Comparison of ENCODE assay signal across 7 cellular contexts in genomic region chrX:154136627-154137161, GRCh38. TPM values are rescaled to one million over a fixed set of nuclear protein-coding genes. Genes with fewer than 3 reads are reported as not detected.
A peak's percentile ranks its signal among the peaks of the same experiment; 100 is the strongest.
DNase-seq lines count a peak whose midpoint lies in the region; ATAC-seq, FAIRE-seq and TF ChIP-seq lines count a peak whose summit lies in the region.

No MANE protein-coding gene starts in this region.

- no peaks in the 10 kb centered on the region for H3K36me3 ChIP-seq in HepG2 (replicated peaks in 1 of 2; ENCODE audit: control insufficient read depth in 1 of 2, insufficient read depth in 2 of 2, low read length in 2 of 2)

- DNase-seq in NB4 (ENCODE audit: low read depth), result peak; percentile 77
- DNase-seq in activated B cell treated with CpG ODN at 0.5 μM for 24 hours, result peak; percentile 71
- DNase-seq in central memory CD4-positive, alpha-beta T cell, result peak; percentile 61
- peak; percentile 45 for DNase-seq in HepG2 (ENCODE audit: low spot score)
- peak; percentile 68 for DNase-seq in stimulated activated CD4-positive, alpha-beta T cell treated with anti-CD3 and anti-CD28 coated beads, Interleukin-4, amount 100 ng/mL, for 1 hour
- no peak for DNase-seq in T1000 (lab: John Stamatoyannopoulos, UW)

- ATAC-seq in activated B cell treated with CpG ODN at 0.5 μM for 24 hours (ENCODE audit: low read depth), result peak; percentile 90
- peak; percentile 91 for ATAC-seq in HepG2

- intact Hi-C loops in activated B cell treated with CpG ODN at 0.5 μM for 24 hours (cut with micrococcal nuclease) (loop anchor here (1.0 kb wide), 1 partner anchor 172 kb away; no protein-coding TSS in a partner anchor), HepG2 (cut with micrococcal nuclease; ENCODE audit: unreplicated experiment) (no loop called here)

- H3K9me3 ChIP-seq in HepG2 (ENCODE audit: low read length), result no peaks in the 10 kb centered on the region

- peaks cover 14% of the 10 kb centered on the region for H3K4me1 Mint-ChIP-seq in activated B cell treated with CpG ODN at 0.5 μM for 24 hours

- peak overlapping the region; percentile 60 for H3K4me2 ChIP-seq in HepG2 (ENCODE audit: low read depth, low read length)

- POLR2A ChIA-PET in activated B cell treated with CpG ODN at 0.5 μM for 24 hours (lab: Charles Lee), result interaction anchor here (0.6 kb wide), 1 partner anchor 234 kb away, joined by 3 read pairs; no protein-coding TSS in a partner anchor
- POLR2A ChIA-PET in HepG2 (lab: Yijun Ruan, JAX), result no interaction called here

- no peaks in the 10 kb centered on the region for H3K79me2 ChIP-seq in HepG2 (ENCODE audit: insufficient read depth, low read length)

- TF ChIP-seq EP300 in HepG2 (IDR thresholded peaks at IDR 0.05; ENCODE audit: low read depth in 2 of 2, low read length in 2 of 2), result no peak
- no peak for TF ChIP-seq EP300 in HepG2 (CRISPR knock-in tag; IDR thresholded peaks at IDR 0.05; ENCODE audit: borderline replicate concordance)

- peaks cover 33% of the 10 kb centered on the region for H3K4me1 ChIP-seq in HepG2 (ENCODE audit: insufficient read depth, low read length)

- TF ChIP-seq POLR2A in NB4 (IDR thresholded peaks at IDR 0.05; ENCODE audit: extremely low read depth, insufficient read length) (no peak), HepG2 (IDR thresholded peaks at IDR 0.05; ENCODE audit: insufficient read depth in 1 of 2, low read depth in 2 of 2, low read length in 2 of 2) (no peak)

- H3K9ac ChIP-seq in HepG2 (ENCODE audit: insufficient read depth, low read depth, low read length), result 0 out of 2 replicates have a peak overlapping the region, but pooled peaks have one; percentile 8

- in situ Hi-C loops in HepG2 (cut with HindIII; ENCODE audit: extremely low pct_ligation_motif_present, low pct_unique_long_range_greater_than_20kb), result no loop called here

- BruUV-seq in HepG2 (replicated peaks; lab: Mats Ljungman, UMichigan), result no TSS peak

- H3K4me3 ChIP-seq in NB4 (ENCODE audit: low read depth, low read length) (no peak overlapping the region), HepG2 (replicated peaks in 1 of 3; ENCODE audit: insufficient read depth in 1 of 3, low read depth in 2 of 3, low read length in 3 of 3) (peak overlapping the region in 1 of 3 experiments; percentile 15; a peak in 1 of 6 replicates)

- no peaks in the 10 kb centered on the region for H4K20me1 ChIP-seq in HepG2 (ENCODE audit: insufficient read depth, low read length)

- H3K36me3 Mint-ChIP-seq in activated B cell treated with CpG ODN at 0.5 μM for 24 hours (ENCODE audit: low read depth), result no peaks in the 10 kb centered on the region

- WGBS in HepG2 (ENCODE audit: low lambda C conversion rate), result 40% methylated on average over 1 of the region's 44 CpGs

- H3K27me3 Mint-ChIP-seq in activated B cell treated with CpG ODN at 0.5 μM for 24 hours, result no peaks in the 10 kb centered on the region

- H3K4me3 Mint-ChIP-seq in activated B cell treated with CpG ODN at 0.5 μM for 24 hours, result peak overlapping the region; percentile 81

- H3K9me3 Mint-ChIP-seq in activated B cell treated with CpG ODN at 0.5 μM for 24 hours, result no peaks in the 10 kb centered on the region

- peak; percentile 80 for TF ChIP-seq RAD21 in HepG2 (CRISPR knock-in tag; IDR thresholded peaks at IDR 0.05)

- FAIRE-seq in HepG2 (lab: Jason Lieb, UNC), result no peak

- no peak overlapping the region for H3K27ac ChIP-seq in HepG2 (ENCODE audit: extremely low read length, insufficient read depth, low read length)

- TF ChIP-seq CTCF in GM12872 (IDR thresholded peaks at IDR 0.05; ENCODE audit: insufficient read depth, low read depth, low read length), result peak; percentile 70
- peak; percentile 51 for TF ChIP-seq CTCF in NB4 (IDR thresholded peaks at IDR 0.05; ENCODE audit: low read depth, low read length)
- TF ChIP-seq CTCF in activated B cell treated with CpG ODN at 0.5 μM for 24 hours (IDR thresholded peaks at IDR 0.05), result no peak
- peak; percentile 76 for TF ChIP-seq CTCF in HepG2 (CRISPR knock-in tag; IDR thresholded peaks at IDR 0.05)

- H2AFZ ChIP-seq in HepG2 (ENCODE audit: low read length), result no peak overlapping the region

- peak overlapping the region; percentile 83 for H3K27ac Mint-ChIP-seq in activated B cell treated with CpG ODN at 0.5 μM for 24 hours

- CTCF ChIA-PET in activated B cell treated with CpG ODN at 0.5 μM for 24 hours (lab: Charles Lee), result interaction anchor here (0.7 to 2.7 kb wide), 5 partner anchors 41 to 181 kb away, joined by 3 to 22 read pairs (median 4); no protein-coding TSS in a partner anchor
- CTCF ChIA-PET in HepG2 (lab: Yijun Ruan, JAX; ENCODE audit: low intra/inter-chr PET ratio, low total read pairs), result interaction anchor here (1.0 to 1.1 kb wide), 2 partner anchors 172 to 398 kb away, joined by 3 to 7 read pairs; no protein-coding TSS in a partner anchor

- H3K27me3 ChIP-seq in HepG2 (ENCODE audit: control insufficient read depth in 1 of 2, insufficient read depth in 2 of 2, low read length in 2 of 2), result no peaks in the 10 kb centered on the region; a peak in 1 of 5 replicates

RNA-seq across cellular contexts. Expression of gene OPN1LW, which starts 7.3 kb away (rescaled TPM):
- not detected in 2 replicates for total RNA-seq in activated B cell treated with CpG ODN at 0.5 μM for 24 hours
- total RNA-seq in HepG2 (2016; rRNA removed; fragmentation: Illumina TruSeq; extraction: Trizol), result not detected in 2 replicates
- not detected in 2 replicates for total RNA-seq in HepG2 (2016; cell fraction: cytosol; rRNA removed; fragmentation: Illumina TruSeq; extraction: Trizol; ENCODE audit: low read depth)
- total RNA-seq in HepG2 (2016; cell fraction: insoluble cytoplasmic fraction; rRNA removed; fragmentation: Illumina TruSeq; extraction: Trizol), result not detected in 2 replicates
- not detected in 2 replicates for total RNA-seq in HepG2 (2016; cell fraction: membrane; rRNA removed; fragmentation: Illumina TruSeq; extraction: Trizol)
- total RNA-seq in HepG2 (2016; cell fraction: nucleus; rRNA removed; fragmentation: Illumina TruSeq; extraction: Trizol), result not detected in 2 replicates
- polyA plus RNA-seq in HepG2 (2011; rRNA removed), result not detected in 2 replicates
- not detected in 2 replicates for polyA plus RNA-seq in HepG2 (2011; cell fraction: cytosol; rRNA removed)
- polyA plus RNA-seq in HepG2 (2011; cell fraction: nucleus; rRNA removed), result not detected in 2 replicates
- polyA plus RNA-seq in HepG2 (2012), result not detected in 2 replicates
- polyA plus RNA-seq in HepG2 (2016; cell fraction: cytosol; fragmentation: Illumina TruSeq; extraction: Trizol; ENCODE audit: low read depth), result not detected in 2 replicates
- polyA plus RNA-seq in HepG2 (2016; cell fraction: insoluble cytoplasmic fraction; fragmentation: Illumina TruSeq; extraction: Trizol; ENCODE audit: low read depth), result not detected in 2 replicates
- polyA plus RNA-seq in HepG2 (2016; cell fraction: membrane; fragmentation: Illumina TruSeq; extraction: Trizol; ENCODE audit: low read depth), result not detected in 2 replicates
- polyA plus RNA-seq in HepG2 (2016; cell fraction: nucleus; fragmentation: Illumina TruSeq; extraction: Trizol; ENCODE audit: insufficient read depth, low read depth), result not detected in 2 replicates
- not detected in 2 replicates for polyA minus RNA-seq in HepG2 (2011; rRNA and poly(A)+ RNA removed; ENCODE audit: low replicate concordance)
- polyA minus RNA-seq in HepG2 (2011; cell fraction: cytosol; rRNA and poly(A)+ RNA removed), result not detected in 2 replicates
- polyA minus RNA-seq in HepG2 (2011; cell fraction: nucleus; rRNA and poly(A)+ RNA removed), result not detected in 2 replicates

RNA-seq across cellular contexts. Expression of gene MECP2, which starts 39.2 kb away (rescaled TPM):
- total RNA-seq in activated B cell treated with CpG ODN at 0.5 μM for 24 hours (56.8 and 69.0 TPM in 2 replicates), HepG2 (2016; rRNA removed; fragmentation: Illumina TruSeq; extraction: Trizol) (16.4 and 18.1 TPM in 2 replicates)
- 12.6 and 12.7 TPM in 2 replicates for total RNA-seq in HepG2 (2016; cell fraction: cytosol; rRNA removed; fragmentation: Illumina TruSeq; extraction: Trizol; ENCODE audit: low read depth)
- 15.3 and 17.0 TPM in 2 replicates for total RNA-seq in HepG2 (2016; cell fraction: insoluble cytoplasmic fraction; rRNA removed; fragmentation: Illumina TruSeq; extraction: Trizol)
- total RNA-seq in HepG2 (2016; cell fraction: membrane; rRNA removed; fragmentation: Illumina TruSeq; extraction: Trizol), result 27.1 and 27.7 TPM in 2 replicates
- total RNA-seq in HepG2 (2016; cell fraction: nucleus; rRNA removed; fragmentation: Illumina TruSeq; extraction: Trizol), result 18.4 and 26.4 TPM in 2 replicates
- polyA plus RNA-seq in HepG2 (2011; rRNA removed), result 7.9 and 8.0 TPM in 2 replicates
- 4.6 and 4.7 TPM in 2 replicates for polyA plus RNA-seq in HepG2 (2011; cell fraction: cytosol; rRNA removed)
- 19.4 and 22.3 TPM in 2 replicates for polyA plus RNA-seq in HepG2 (2011; cell fraction: nucleus; rRNA removed)
- 8.3 and 9.6 TPM in 2 replicates for polyA plus RNA-seq in HepG2 (2012)
- polyA plus RNA-seq in HepG2 (2016; cell fraction: cytosol; fragmentation: Illumina TruSeq; extraction: Trizol; ENCODE audit: low read depth), result 15.2 and 15.6 TPM in 2 replicates
- 11.9 and 15.9 TPM in 2 replicates for polyA plus RNA-seq in HepG2 (2016; cell fraction: insoluble cytoplasmic fraction; fragmentation: Illumina TruSeq; extraction: Trizol; ENCODE audit: low read depth)
- polyA plus RNA-seq in HepG2 (2016; cell fraction: membrane; fragmentation: Illumina TruSeq; extraction: Trizol; ENCODE audit: low read depth), result 22.5 and 23.0 TPM in 2 replicates
- polyA plus RNA-seq in HepG2 (2016; cell fraction: nucleus; fragmentation: Illumina TruSeq; extraction: Trizol; ENCODE audit: insufficient read depth, low read depth), result 21.4 and 24.2 TPM in 2 replicates
- 17.0 and 27.8 TPM in 2 replicates for polyA minus RNA-seq in HepG2 (2011; rRNA and poly(A)+ RNA removed; ENCODE audit: low replicate concordance)
- 3.6 and 5.0 TPM in 2 replicates for polyA minus RNA-seq in HepG2 (2011; cell fraction: cytosol; rRNA and poly(A)+ RNA removed)
- polyA minus RNA-seq in HepG2 (2011; cell fraction: nucleus; rRNA and poly(A)+ RNA removed), result 33.7 and 39.8 TPM in 2 replicates

RNA-seq across cellular contexts. Expression of gene OPN1MW, which starts 45.7 kb away (rescaled TPM):
- total RNA-seq in activated B cell treated with CpG ODN at 0.5 μM for 24 hours, result not detected in 2 replicates
- total RNA-seq in HepG2 (2016; rRNA removed; fragmentation: Illumina TruSeq; extraction: Trizol), result not detected in 2 replicates
- total RNA-seq in HepG2 (2016; cell fraction: cytosol; rRNA removed; fragmentation: Illumina TruSeq; extraction: Trizol; ENCODE audit: low read depth), result not detected in 2 replicates
- total RNA-seq in HepG2 (2016; cell fraction: insoluble cytoplasmic fraction; rRNA removed; fragmentation: Illumina TruSeq; extraction: Trizol), result not detected in 2 replicates
- total RNA-seq in HepG2 (2016; cell fraction: membrane; rRNA removed; fragmentation: Illumina TruSeq; extraction: Trizol), result not detected in 2 replicates
- not detected in 2 replicates for total RNA-seq in HepG2 (2016; cell fraction: nucleus; rRNA removed; fragmentation: Illumina TruSeq; extraction: Trizol)
- polyA plus RNA-seq in HepG2 (2011; rRNA removed), result not detected in 2 replicates
- not detected in 2 replicates for polyA plus RNA-seq in HepG2 (2011; cell fraction: cytosol; rRNA removed)
- polyA plus RNA-seq in HepG2 (2011; cell fraction: nucleus; rRNA removed), result not detected in 2 replicates
- polyA plus RNA-seq in HepG2 (2012), result not detected in 2 replicates
- not detected in 2 replicates for polyA plus RNA-seq in HepG2 (2016; cell fraction: cytosol; fragmentation: Illumina TruSeq; extraction: Trizol; ENCODE audit: low read depth)
- polyA plus RNA-seq in HepG2 (2016; cell fraction: insoluble cytoplasmic fraction; fragmentation: Illumina TruSeq; extraction: Trizol; ENCODE audit: low read depth), result not detected in 2 replicates
- polyA plus RNA-seq in HepG2 (2016; cell fraction: membrane; fragmentation: Illumina TruSeq; extraction: Trizol; ENCODE audit: low read depth), result not detected in 2 replicates
- polyA plus RNA-seq in HepG2 (2016; cell fraction: nucleus; fragmentation: Illumina TruSeq; extraction: Trizol; ENCODE audit: insufficient read depth, low read depth), result not detected in 2 replicates
- not detected in 2 replicates for polyA minus RNA-seq in HepG2 (2011; rRNA and poly(A)+ RNA removed; ENCODE audit: low replicate concordance)
- polyA minus RNA-seq in HepG2 (2011; cell fraction: cytosol; rRNA and poly(A)+ RNA removed), result not detected in 2 replicates
- polyA minus RNA-seq in HepG2 (2011; cell fraction: nucleus; rRNA and poly(A)+ RNA removed), result not detected in 2 replicates
